Comparison of ENCODE assay signal across 26 cellular contexts in genomic region chr17:56471661-56472060, GRCh38.
"Had no signal": no experiment of that assay in that cellular context is flagged by ENCODE, and none has a peak within 500 bp of the region (broad histone marks: within the 10 kb centered on the region; RNA-seq: fewer than 3 reads in every experiment).

No MANE protein-coding gene starts in this region.

- H3K27ac Mint-ChIP-seq: mesothelial cell of epicardium; naive B cell; natural killer cell treated with Interleukin-12 subunit alpha and Interleukin-12 subunit beta and Interleukin-15 and Interleukin-18, amount 100 ng/mL, for 72 hours; stimulated activated effector memory CD8-positive, alpha-beta T cell treated with anti-CD3 and anti-CD28 coated beads, Interleukin-12 subunit alpha, Interleukin-12 subunit beta, amount 100 ng/mL, for 72 hours had no signal

- H3K27ac ChIP-seq: coronary artery, esophagus muscularis mucosa, left lung, neutrophil, pancreas, right lobe of liver, stomach, thyroid gland, vagina had no signal

- H3K4me1 ChIP-seq: esophagus muscularis mucosa, left lung, pancreas, right lobe of liver, stomach, thyroid gland, vagina had no signal

- H3K4me1 Mint-ChIP-seq: mesothelial cell of epicardium, neural crest cell had no signal

- H3K9me3 ChIP-seq: esophagus muscularis mucosa, left lung, mucosa of descending colon, neutrophil, pancreas, right lobe of liver, thyroid gland, vagina had no signal

- DNase-seq: dermis blood vessel endothelial cell; effector memory CD4-positive, alpha-beta T cell; head of caudate nucleus; left cardiac atrium; left lung; mesenchymal stem cell; mucosa of descending colon; naive B cell; pancreas; right lobe of liver; stimulated activated CD4-positive, alpha-beta T cell treated with anti-CD3 and anti-CD28 coated beads, Interleukin-12 subunit alpha, Interleukin-12 subunit beta, amount 100 ng/mL, for 4 hours; stimulated activated CD4-positive, alpha-beta T cell treated with anti-CD3 and anti-CD28 coated beads, Interleukin-2, amount 100 ng/mL, for 24 hours; stimulated activated CD4-positive, alpha-beta T cell treated with anti-CD3 and anti-CD28 coated beads, Interleukin-4, amount 100 ng/mL, for 24 hours; stimulated activated naive CD4-positive, alpha-beta T cell treated with Interleukin-2 at 50 U/mL for 16 hours; stomach; thyroid gland; trophoblast cell had no signal

- H3K4me3 Mint-ChIP-seq: mesothelial cell of epicardium; naive B cell; natural killer cell treated with Interleukin-12 subunit alpha and Interleukin-12 subunit beta and Interleukin-15 and Interleukin-18, amount 100 ng/mL, for 72 hours; neural crest cell; stimulated activated effector memory CD8-positive, alpha-beta T cell treated with anti-CD3 and anti-CD28 coated beads, Interleukin-12 subunit alpha, Interleukin-12 subunit beta, amount 100 ng/mL, for 72 hours had no signal

- ATAC-seq: left cardiac atrium; left lung; mucosa of descending colon; natural killer cell treated with Interleukin-12 subunit alpha and Interleukin-12 subunit beta and Interleukin-15 and Interleukin-18, amount 100 ng/mL, for 72 hours; pancreas; right lobe of liver; stimulated activated effector memory CD8-positive, alpha-beta T cell treated with anti-CD3 and anti-CD28 coated beads, Interleukin-12 subunit alpha, Interleukin-12 subunit beta, amount 100 ng/mL, for 72 hours had no signal

- H3K36me3 Mint-ChIP-seq: mesothelial cell of epicardium; stimulated activated effector memory CD8-positive, alpha-beta T cell treated with anti-CD3 and anti-CD28 coated beads, Interleukin-12 subunit alpha, Interleukin-12 subunit beta, amount 100 ng/mL, for 72 hours had no signal

- H3K4me3 ChIP-seq: coronary artery, esophagus muscularis mucosa, left lung, mucosa of descending colon, pancreas, right lobe of liver, smooth muscle cell, stomach, thyroid gland, vagina had no signal

- H3K4me2 ChIP-seq: smooth muscle cell had no signal

- H3K27me3 ChIP-seq: esophagus muscularis mucosa, left lung, neutrophil, pancreas, right lobe of liver, stomach, thyroid gland, vagina had no signal

- H3K36me3 ChIP-seq: esophagus muscularis mucosa, left lung, neutrophil, pancreas, right lobe of liver, stomach, thyroid gland, vagina had no signal
